ENCODE assay signal across 8 cellular contexts in the genomic region with DNA sequence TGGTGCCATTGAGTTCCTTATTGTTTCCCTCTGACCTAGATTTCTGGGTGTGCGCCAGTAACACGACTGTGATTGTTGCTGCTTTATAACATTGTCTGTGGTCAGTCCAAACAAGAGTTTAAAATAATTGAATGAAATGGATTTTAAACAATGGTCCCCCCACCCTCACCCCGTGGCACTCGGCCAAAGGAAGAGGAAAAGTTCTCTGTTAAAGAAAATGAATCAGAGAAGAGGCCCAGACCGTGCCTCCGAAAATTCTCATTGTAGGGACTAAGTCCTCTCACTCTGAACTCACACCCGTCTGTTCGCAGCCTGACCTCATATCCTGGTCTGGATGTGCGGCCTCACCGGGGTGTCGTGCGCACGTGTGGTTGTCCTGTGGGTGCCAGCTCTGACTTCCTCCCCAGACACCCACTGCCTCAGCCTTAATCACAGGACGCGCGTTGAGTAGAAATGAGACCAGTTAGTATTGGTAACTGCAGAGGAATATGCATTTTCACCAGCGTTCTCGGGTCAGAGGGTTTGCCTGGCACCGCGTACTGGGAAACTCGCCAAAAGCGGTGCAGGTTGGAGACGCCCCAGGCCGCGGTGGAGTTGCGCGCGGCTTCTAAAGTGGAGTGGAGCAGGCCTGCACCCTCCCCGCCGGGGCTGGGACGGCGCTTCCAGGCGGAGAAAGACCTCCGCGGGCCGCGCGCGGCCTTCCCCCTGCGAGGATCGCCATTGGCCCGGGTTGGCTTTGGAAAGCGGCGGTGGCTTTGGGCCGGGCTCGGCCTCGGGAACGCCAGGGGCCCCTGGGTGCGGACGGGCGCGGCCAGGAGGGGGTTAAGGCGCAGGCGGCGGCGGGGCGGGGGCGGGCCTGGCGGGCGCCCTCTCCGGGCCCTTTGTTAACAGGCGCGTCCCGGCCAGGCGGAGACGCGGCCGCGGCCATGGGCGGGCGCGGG. TPM values are rescaled to one million over a fixed set of nuclear protein-coding genes. Genes with fewer than 3 reads are reported as not detected.
DNase-seq lines count a peak whose midpoint lies in the region; ATAC-seq and TF ChIP-seq lines count a peak whose summit lies in the region.

Gene ABL1 (plus strand): TSS at position 884 of the 941 bp plus-strand sequence. CDS start 193 bp downstream, outside the sequence.

- TF ChIP-seq CTCF in coronary artery (IDR thresholded peaks at IDR 0.05) = no peak

- intact Hi-C loops in activated CD4-positive, alpha-beta T cell treated with anti-CD3 and anti-CD28 coated beads, Interleukin-2, amount 10 ng/mL, durations not matched to agents 24 days and 14 days (cut with micrococcal nuclease) = loop anchor here (1.0 to 10.0 kb wide), 2 partner anchors 29 to 120 kb away; no protein-coding TSS in a partner anchor

- H3K4me3 ChIP-seq in coronary artery = peak within 1 kb of the TSS; percentile 73

- H3K27ac Mint-ChIP-seq in activated CD4-positive, alpha-beta T cell treated with anti-CD3 and anti-CD28 coated beads, Interleukin-2, amount 10 ng/mL, durations not matched to agents 24 days and 14 days = peak within 1 kb of the TSS; percentile 96

- H3K27ac ChIP-seq in coronary artery = peak within 1 kb of the TSS; percentile 95 to 96

- H3K27me3 Mint-ChIP-seq in activated CD4-positive, alpha-beta T cell treated with anti-CD3 and anti-CD28 coated beads, Interleukin-2, amount 10 ng/mL, durations not matched to agents 24 days and 14 days = peaks cover 13% of the 10 kb centered on the region

- no peaks in the 10 kb centered on the region for H3K9me3 Mint-ChIP-seq in activated CD4-positive, alpha-beta T cell treated with anti-CD3 and anti-CD28 coated beads, Interleukin-2, amount 10 ng/mL, durations not matched to agents 24 days and 14 days

- H3K4me1 Mint-ChIP-seq in activated CD4-positive, alpha-beta T cell treated with anti-CD3 and anti-CD28 coated beads, Interleukin-2, amount 10 ng/mL, durations not matched to agents 24 days and 14 days = peaks cover 15% of the 10 kb centered on the region

- H3K4me3 Mint-ChIP-seq in activated CD4-positive, alpha-beta T cell treated with anti-CD3 and anti-CD28 coated beads, Interleukin-2, amount 10 ng/mL, durations not matched to agents 24 days and 14 days = peak within 1 kb of the TSS; percentile 96

- DNase-seq in SIG-M5 treated with dmso at 0.1 percent for 504 hours (lab: John Stamatoyannopoulos, UW; ENCODE audit: unreplicated experiment) (peak; percentile 72), SIG-M5 (lab: John Stamatoyannopoulos, UW) (no peak), NCI-H345 (lab: John Stamatoyannopoulos, UW) (peak; percentile 72), coronary artery (ENCODE audit: low spot score) (peak; percentile 86), left lobe of liver (ENCODE audit: low spot score) (peak; percentile 92)
- peak; percentile 82 for DNase-seq in activated CD4-positive, alpha-beta T cell treated with anti-CD3 and anti-CD28 coated beads, Interleukin-2, amount 10 ng/mL, durations not matched to agents 24 days and 14 days
- DNase-seq in stimulated activated CD4-positive, alpha-beta T cell treated with anti-CD3 and anti-CD28 coated beads, Interleukin-4, amount 100 ng/mL, for 24 hours = peak; percentile 73

- no peaks in the 10 kb centered on the region for H3K36me3 Mint-ChIP-seq in activated CD4-positive, alpha-beta T cell treated with anti-CD3 and anti-CD28 coated beads, Interleukin-2, amount 10 ng/mL, durations not matched to agents 24 days and 14 days (ENCODE audit: low read depth)

- ATAC-seq in HG03095 (IDR thresholded peaks at IDR 0.05; ENCODE audit: unreplicated experiment) (peak; percentile 50), left lobe of liver (peak; percentile 90)

RNA-seq across cellular contexts. Expression of gene ABL1, which starts in this region (rescaled TPM):
- total RNA-seq in activated CD4-positive, alpha-beta T cell treated with anti-CD3 and anti-CD28 coated beads, Interleukin-2, amount 10 ng/mL, durations not matched to agents 24 days and 14 days = 32.6 and 35.7 TPM in 2 replicates
- 27.1 TPM for total RNA-seq in left lobe of liver
